ENCODE assay signal across 8 cellular contexts in the genomic region with DNA sequence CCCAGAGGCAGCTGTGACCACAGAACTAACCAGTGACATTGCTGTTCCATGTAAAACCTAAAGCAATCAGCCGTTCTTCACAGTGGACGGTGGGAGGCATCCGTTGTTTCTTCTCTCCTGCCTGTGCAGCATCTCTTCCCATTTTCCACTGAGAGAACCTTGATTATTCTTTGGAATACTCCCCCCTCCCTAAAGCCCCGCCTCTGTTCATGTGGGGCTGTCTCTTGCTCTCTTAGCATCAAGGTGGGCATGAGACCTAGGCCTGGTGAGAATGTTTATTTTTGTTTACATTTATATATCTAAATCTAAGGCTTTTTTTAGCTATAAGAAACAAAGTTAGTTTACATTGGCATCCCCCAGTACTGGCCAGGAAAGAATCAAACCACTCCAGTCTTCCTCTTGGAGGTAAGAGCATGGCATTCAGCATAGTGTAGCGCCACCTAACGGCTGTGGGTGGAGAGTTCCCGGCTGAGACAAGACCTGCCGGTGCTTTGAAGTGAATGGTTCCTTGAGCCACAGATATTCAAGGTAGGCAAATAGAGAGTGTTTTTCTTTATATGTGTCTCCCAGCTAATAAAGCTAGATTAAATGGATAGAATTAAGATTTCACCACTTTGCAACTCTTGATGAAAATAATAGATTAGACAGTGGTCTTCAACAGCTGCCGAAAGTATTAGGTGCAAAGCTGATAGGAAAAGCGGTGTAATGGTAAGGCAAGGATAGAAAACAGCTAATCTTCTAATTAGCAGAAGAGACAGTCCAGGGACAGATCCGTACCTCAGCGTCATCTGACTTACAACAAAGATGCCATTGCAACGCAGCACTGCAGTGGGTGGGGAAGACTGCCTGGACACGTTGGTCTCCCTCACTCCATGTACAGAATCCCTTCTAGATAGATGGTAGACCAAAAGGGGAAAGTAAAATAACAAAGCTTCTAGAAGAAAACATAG.
DNase-seq lines count a peak whose midpoint lies in the region; ATAC-seq and TF ChIP-seq lines count a peak whose summit lies in the region.

No MANE protein-coding gene starts in this region.

- no peaks in the 10 kb centered on the region for H3K9me3 Mint-ChIP-seq in neural crest cell

- POLR2A ChIA-PET in AG04449 (lab: Yijun Ruan, JAX), result no interaction called here

- DNase-seq in AG04449 (ENCODE audit: low read depth, low spot score), result peak; percentile 17
- DNase-seq in NCI-H1092 treated with DMSO at 0.1 percent for 48 hours (lab: John Stamatoyannopoulos, UW), result peak; percentile 45
- DNase-seq in T-helper 9 cell, result peak; percentile 28
- peak; percentile 81 for DNase-seq in fibroblast of mammary gland (ENCODE audit: low read depth)
- peak; percentile 74 for DNase-seq in neural crest cell (ENCODE audit: low read depth, low spot score)
- no peak for DNase-seq in GOT3 (lab: John Stamatoyannopoulos, UW)

- no peaks in the 10 kb centered on the region for H3K27me3 Mint-ChIP-seq in neural crest cell (ENCODE audit: low read depth)

- H3K4me3 ChIP-seq in AG04449 (ENCODE audit: low read depth, low read length) (no peak overlapping the region), GM12875 (ENCODE audit: low read depth, low read length) (no peak overlapping the region), fibroblast of mammary gland (ENCODE audit: control insufficient read depth, low read depth, low read length) (no peak overlapping the region)

- ATAC-seq in GM21447 (IDR thresholded peaks at IDR 0.05; ENCODE audit: unreplicated experiment), result no peak

- no peak overlapping the region for H3K4me3 Mint-ChIP-seq in neural crest cell

- peaks cover 3% of the 10 kb centered on the region for H3K4me1 Mint-ChIP-seq in neural crest cell

- peaks cover 5% of the 10 kb centered on the region for H3K36me3 Mint-ChIP-seq in neural crest cell (ENCODE audit: low read depth)

- no peak overlapping the region for H3K27ac Mint-ChIP-seq in neural crest cell (ENCODE audit: unreplicated experiment)

- CTCF ChIA-PET in AG04449 (lab: Yijun Ruan, JAX), result interaction anchor here (0.6 to 5.3 kb wide), 60 partner anchors 8 to 1344 kb away, joined by 3 to 51 read pairs (median 4); a partner anchor contains a TSS

- TF ChIP-seq CTCF in AG04449 (IDR thresholded peaks at IDR 0.05; ENCODE audit: insufficient read depth, low read length, missing control alignments) (peak; percentile 85), GM12875 (IDR thresholded peaks at IDR 0.05; ENCODE audit: borderline replicate concordance, insufficient read depth, low read depth, low read length) (peak; percentile 69), fibroblast of mammary gland (conservative IDR thresholded peaks at IDR 0.05; ENCODE audit: control insufficient read depth, insufficient read depth, low read depth, low read length) (peak; percentile 91), neural crest cell (conservative IDR thresholded peaks at IDR 0.05) (peak; percentile 89)
